1 cellular context compared by ENCODE assay signal in the genomic region with DNA sequence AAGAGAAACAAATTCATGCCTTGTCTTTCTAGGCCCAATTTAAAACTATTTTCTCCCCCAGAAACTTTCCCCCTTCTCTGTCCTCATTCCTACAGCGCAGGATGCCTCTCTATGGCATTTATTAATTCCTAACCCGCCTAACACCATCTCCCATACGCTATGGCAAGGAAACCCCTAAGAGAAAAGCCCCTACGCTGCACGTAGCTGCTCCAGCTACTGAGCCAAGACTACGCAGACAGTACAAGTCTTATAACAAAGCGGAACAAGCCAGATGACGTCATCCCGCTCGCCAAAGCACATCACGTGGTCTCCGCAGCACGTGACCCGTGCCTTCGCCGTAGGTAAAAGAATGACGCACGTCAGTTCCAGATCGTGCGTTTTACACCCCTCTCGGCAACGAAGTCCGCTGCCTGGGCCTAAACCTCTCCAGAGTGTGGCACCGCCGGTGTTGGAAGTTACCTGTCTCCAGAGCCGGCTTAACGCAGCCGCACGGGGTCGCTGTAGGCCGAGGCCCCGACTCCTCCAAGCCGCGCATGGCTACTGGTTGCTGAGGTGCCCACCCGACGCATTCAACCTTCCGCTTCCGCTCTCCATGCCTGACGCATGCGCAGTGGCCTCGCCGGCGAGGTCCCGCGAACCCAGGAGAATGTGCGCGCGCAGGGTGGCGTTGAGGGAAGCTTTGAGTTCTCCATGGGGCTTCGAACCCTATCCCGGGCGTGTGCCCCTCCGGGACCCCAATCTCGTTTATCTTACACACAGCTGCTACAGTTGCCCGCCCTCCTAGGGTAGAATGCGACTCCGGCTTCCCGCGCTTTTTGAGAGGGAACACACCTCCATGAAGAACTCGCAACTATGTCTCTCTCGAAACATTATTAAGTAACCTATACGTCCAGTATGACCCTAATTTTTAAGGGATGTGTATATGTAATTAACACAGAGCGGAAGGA.
TF ChIP-seq lines count a peak whose summit lies in the region.

TSS of gene TRMO (minus strand) at position 542 of the 947 bp plus-strand sequence. CDS start at position 535, 7 bp downstream.

TF ChIP-seq in HepG2, 621 proteins besides CTCF, POLR2A, EP300 and RAD21 (continued from another document and continues in another):
- TF ChIP-seq FOXO4 (CRISPR knock-in tag; conservative IDR thresholded peaks at IDR 0.05) (no peak), NFRKB (IDR thresholded peaks at IDR 0.05) (no peak), ZFP36 (IDR thresholded peaks at IDR 0.05; ENCODE audit: borderline replicate concordance, low read depth, low read length, partially characterized antibody) (no peak), YY1 (IDR thresholded peaks at IDR 0.05; ENCODE audit: insufficient read depth, insufficient replicate concordance, low read depth, low read length) (peak; percentile 75), LRRFIP1 (CRISPR knock-in tag; conservative IDR thresholded peaks at IDR 0.05) (0 out of 2 replicates have a peak, but pooled peaks have one; percentile 31), MLLT10 (CRISPR knock-in tag; IDR thresholded peaks at IDR 0.05) (no peak), RFX5 (IDR thresholded peaks at IDR 0.05; ENCODE audit: low read depth, low read length) (no peak; the same call in 1 of the 2 replicates), ZNF703 (CRISPR knock-in tag; IDR thresholded peaks at IDR 0.05; ENCODE audit: borderline replicate concordance) (no peak), ZNF576 (CRISPR knock-in tag; IDR thresholded peaks at IDR 0.05) (0 out of 2 replicates have a peak, but pooled peaks have one; percentile 32), ZNF564 (CRISPR knock-in tag; IDR thresholded peaks at IDR 0.05) (peak; percentile 32; the same call in 1 of the 2 replicates), EZH2 (conservative IDR thresholded peaks at IDR 0.05; ENCODE audit: low read depth, low read length) (no peak), USF2 (IDR thresholded peaks at IDR 0.05; ENCODE audit: low read depth, low read length) (peak; percentile 100), USF2 (CRISPR knock-in tag; IDR thresholded peaks at IDR 0.05; ENCODE audit: borderline replicate concordance) (peak; percentile 100), NFIC (IDR thresholded peaks at IDR 0.05; ENCODE audit: low read length) (peak; percentile 82), ZHX2 (IDR thresholded peaks at IDR 0.05; ENCODE audit: low read depth) (peak; percentile 98), ZHX2 (CRISPR knock-in tag; IDR thresholded peaks at IDR 0.05; ENCODE audit: borderline replicate concordance) (peak; percentile 88; the same call in 1 of the 2 replicates), ZNF260 (CRISPR knock-in tag; IDR thresholded peaks at IDR 0.05; ENCODE audit: borderline replicate concordance, low read depth) (no peak), RFX1 (IDR thresholded peaks at IDR 0.05) (peak; percentile 37; the same call in 1 of the 2 replicates), SCMH1 (CRISPR knock-in tag; IDR thresholded peaks at IDR 0.05; ENCODE audit: borderline replicate concordance) (no peak), ZNF670 (CRISPR knock-in tag; IDR thresholded peaks at IDR 0.05; ENCODE audit: borderline replicate concordance) (peak; percentile 86; the same call in 1 of the 2 replicates), HIVEP1 (CRISPR knock-in tag; IDR thresholded peaks at IDR 0.05) (peak; percentile 90), MTF1 (CRISPR knock-in tag; IDR thresholded peaks at IDR 0.05) (no peak), ZNF546 (CRISPR knock-in tag; conservative IDR thresholded peaks at IDR 0.05) (no peak), MTA3 (CRISPR knock-in tag; IDR thresholded peaks at IDR 0.05) (no peak), EEA1 (CRISPR knock-in tag; IDR thresholded peaks at IDR 0.05; ENCODE audit: borderline replicate concordance) (0 out of 2 replicates have a peak, but pooled peaks have one; percentile 30), ZNF772 (CRISPR knock-in tag; IDR thresholded peaks at IDR 0.05) (0 out of 2 replicates have a peak, but pooled peaks have one; percentile 53), GTF2F1 (IDR thresholded peaks at IDR 0.05; ENCODE audit: low read length) (peak; percentile 88), NR2F1 (CRISPR knock-in tag; IDR thresholded peaks at IDR 0.05) (peak in 1 of 2 experiments; percentile 60; a peak in 1 of 4 replicates), TBP (CRISPR knock-in tag; IDR thresholded peaks at IDR 0.05) (peak; percentile 93), ZNF256 (CRISPR knock-in tag; conservative IDR thresholded peaks at IDR 0.05) (peak; percentile 44), KLF12 (CRISPR knock-in tag; IDR thresholded peaks at IDR 0.05; ENCODE audit: borderline replicate concordance) (peak; percentile 82), ZSCAN21 (CRISPR knock-in tag; IDR thresholded peaks at IDR 0.05; ENCODE audit: borderline replicate concordance) (peak; percentile 42; the same call in 1 of the 2 replicates), ZC3H13 (CRISPR knock-in tag; IDR thresholded peaks at IDR 0.05) (no peak; the same call in 1 of the 2 replicates), ISX (CRISPR knock-in tag; conservative IDR thresholded peaks at IDR 0.05) (peak; percentile 92), ZNF510 (CRISPR knock-in tag; IDR thresholded peaks at IDR 0.05; ENCODE audit: low read depth) (peak; percentile 89; the same call in 1 of the 2 replicates), MAFG (CRISPR knock-in tag; IDR thresholded peaks at IDR 0.05) (no peak), PPARG (CRISPR knock-in tag; conservative IDR thresholded peaks at IDR 0.05) (peak; percentile 62; the same call in 1 of the 2 replicates), EED (CRISPR knock-in tag; IDR thresholded peaks at IDR 0.05) (peak; percentile 81; the same call in 1 of the 2 replicates), MEIS1 (CRISPR knock-in tag; IDR thresholded peaks at IDR 0.05; ENCODE audit: borderline replicate concordance) (peak; percentile 91)
- TF ChIP-seq, protein P1, sequence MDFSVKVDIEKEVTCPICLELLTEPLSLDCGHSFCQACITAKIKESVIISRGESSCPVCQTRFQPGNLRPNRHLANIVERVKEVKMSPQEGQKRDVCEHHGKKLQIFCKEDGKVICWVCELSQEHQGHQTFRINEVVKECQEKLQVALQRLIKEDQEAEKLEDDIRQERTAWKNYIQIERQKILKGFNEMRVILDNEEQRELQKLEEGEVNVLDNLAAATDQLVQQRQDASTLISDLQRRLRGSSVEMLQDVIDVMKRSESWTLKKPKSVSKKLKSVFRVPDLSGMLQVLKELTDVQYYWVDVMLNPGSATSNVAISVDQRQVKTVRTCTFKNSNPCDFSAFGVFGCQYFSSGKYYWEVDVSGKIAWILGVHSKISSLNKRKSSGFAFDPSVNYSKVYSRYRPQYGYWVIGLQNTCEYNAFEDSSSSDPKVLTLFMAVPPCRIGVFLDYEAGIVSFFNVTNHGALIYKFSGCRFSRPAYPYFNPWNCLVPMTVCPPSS (IDR thresholded peaks at IDR 0.05), result no peak
- TF ChIP-seq, protein P2, sequence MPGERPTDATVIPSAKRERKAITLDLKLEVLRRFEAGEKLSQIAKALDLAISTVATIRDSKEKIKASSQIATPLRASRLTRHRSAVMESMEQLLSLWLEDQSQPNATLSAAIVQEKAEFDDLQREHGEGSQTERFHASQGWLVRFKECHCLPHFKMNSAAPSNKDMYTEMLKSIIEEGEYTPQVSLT (CRISPR knock-in tag; IDR thresholded peaks at IDR 0.05; ENCODE audit: borderline replicate concordance, low read depth), result no peak
- TF ChIP-seq, protein P3, sequence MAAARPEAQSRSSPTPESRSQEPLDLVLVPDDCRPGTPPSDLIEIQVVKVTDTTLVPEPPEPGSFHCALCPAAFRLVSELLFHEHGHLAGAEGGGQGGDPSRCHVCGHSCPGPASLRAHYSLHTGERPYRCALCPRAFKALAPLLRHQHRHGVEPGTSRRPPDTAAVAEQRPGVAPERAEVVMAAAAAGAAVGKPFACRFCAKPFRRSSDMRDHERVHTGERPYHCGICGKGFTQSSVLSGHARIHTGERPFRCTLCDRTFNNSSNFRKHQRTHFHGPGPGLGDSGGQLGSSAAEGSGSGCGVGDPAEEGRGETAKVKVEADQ (CRISPR knock-in tag; IDR thresholded peaks at IDR 0.05; ENCODE audit: borderline replicate concordance), result peak; percentile 71
